ENCODE assay signal across 2 cellular contexts in the genomic region with DNA sequence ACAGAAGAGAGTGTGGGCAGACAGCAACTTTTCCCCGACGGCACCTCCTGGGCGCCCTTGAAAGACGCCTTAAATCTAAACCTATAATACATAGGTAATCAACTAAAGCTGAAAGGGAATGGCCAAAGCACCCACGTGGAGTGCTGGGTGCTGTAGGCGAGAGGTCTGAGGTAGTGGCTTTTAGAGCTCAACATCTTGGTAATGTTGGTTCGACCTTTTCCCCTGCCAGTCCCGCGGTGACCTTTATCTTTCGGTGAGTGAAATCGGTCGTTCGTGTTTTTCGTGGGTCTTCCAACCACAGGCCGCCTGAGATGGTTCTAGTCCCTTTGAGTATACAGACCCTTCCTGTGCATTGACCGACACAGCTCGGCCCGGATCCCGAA.
TF ChIP-seq lines count a peak whose summit lies in the region.

No MANE protein-coding gene starts in this region.

TF ChIP-seq in HepG2, 621 proteins besides CTCF, POLR2A, EP300 and RAD21 (continues in another document):
- TF ChIP-seq, protein P1, sequence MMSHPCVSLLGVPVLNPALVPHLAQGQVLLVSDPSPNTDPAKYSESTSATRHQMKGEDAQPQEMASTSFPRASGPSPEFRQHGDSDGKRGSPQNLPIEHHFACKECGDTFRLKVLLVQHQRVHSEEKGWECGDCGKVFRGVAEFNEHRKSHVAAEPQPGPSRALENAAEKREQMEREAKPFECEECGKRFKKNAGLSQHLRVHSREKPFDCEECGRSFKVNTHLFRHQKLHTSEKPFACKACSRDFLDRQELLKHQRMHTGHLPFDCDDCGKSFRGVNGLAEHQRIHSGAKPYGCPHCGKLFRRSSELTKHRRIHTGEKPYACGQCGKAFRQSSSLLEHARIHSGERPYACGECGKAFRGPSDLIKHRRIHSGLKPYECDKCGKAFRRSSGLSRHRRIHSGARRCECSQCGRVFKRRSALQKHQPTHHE (CRISPR knock-in tag; IDR thresholded peaks at IDR 0.05; ENCODE audit: borderline replicate concordance) = no peak
- no peak for TF ChIP-seq THYN1 (CRISPR knock-in tag; IDR thresholded peaks at IDR 0.05; ENCODE audit: borderline replicate concordance, low read depth)
- TF ChIP-seq ZNF614 (CRISPR knock-in tag; IDR thresholded peaks at IDR 0.05; ENCODE audit: borderline replicate concordance) = no peak
- TF ChIP-seq WIZ (CRISPR knock-in tag; IDR thresholded peaks at IDR 0.05) = peak; percentile 41; the same call in 1 of the 2 replicates
- TF ChIP-seq, protein P2, sequence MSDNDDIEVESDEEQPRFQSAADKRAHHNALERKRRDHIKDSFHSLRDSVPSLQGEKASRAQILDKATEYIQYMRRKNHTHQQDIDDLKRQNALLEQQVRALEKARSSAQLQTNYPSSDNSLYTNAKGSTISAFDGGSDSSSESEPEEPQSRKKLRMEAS (IDR thresholded peaks at IDR 0.05) = 0 out of 2 replicates have a peak, but pooled peaks have one; percentile 4
- TF ChIP-seq, protein P3, sequence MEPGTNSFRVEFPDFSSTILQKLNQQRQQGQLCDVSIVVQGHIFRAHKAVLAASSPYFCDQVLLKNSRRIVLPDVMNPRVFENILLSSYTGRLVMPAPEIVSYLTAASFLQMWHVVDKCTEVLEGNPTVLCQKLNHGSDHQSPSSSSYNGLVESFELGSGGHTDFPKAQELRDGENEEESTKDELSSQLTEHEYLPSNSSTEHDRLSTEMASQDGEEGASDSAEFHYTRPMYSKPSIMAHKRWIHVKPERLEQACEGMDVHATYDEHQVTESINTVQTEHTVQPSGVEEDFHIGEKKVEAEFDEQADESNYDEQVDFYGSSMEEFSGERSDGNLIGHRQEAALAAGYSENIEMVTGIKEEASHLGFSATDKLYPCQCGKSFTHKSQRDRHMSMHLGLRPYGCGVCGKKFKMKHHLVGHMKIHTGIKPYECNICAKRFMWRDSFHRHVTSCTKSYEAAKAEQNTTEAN (CRISPR knock-in tag; conservative IDR thresholded peaks at IDR 0.05) = no peak
- TF ChIP-seq, protein P4, sequence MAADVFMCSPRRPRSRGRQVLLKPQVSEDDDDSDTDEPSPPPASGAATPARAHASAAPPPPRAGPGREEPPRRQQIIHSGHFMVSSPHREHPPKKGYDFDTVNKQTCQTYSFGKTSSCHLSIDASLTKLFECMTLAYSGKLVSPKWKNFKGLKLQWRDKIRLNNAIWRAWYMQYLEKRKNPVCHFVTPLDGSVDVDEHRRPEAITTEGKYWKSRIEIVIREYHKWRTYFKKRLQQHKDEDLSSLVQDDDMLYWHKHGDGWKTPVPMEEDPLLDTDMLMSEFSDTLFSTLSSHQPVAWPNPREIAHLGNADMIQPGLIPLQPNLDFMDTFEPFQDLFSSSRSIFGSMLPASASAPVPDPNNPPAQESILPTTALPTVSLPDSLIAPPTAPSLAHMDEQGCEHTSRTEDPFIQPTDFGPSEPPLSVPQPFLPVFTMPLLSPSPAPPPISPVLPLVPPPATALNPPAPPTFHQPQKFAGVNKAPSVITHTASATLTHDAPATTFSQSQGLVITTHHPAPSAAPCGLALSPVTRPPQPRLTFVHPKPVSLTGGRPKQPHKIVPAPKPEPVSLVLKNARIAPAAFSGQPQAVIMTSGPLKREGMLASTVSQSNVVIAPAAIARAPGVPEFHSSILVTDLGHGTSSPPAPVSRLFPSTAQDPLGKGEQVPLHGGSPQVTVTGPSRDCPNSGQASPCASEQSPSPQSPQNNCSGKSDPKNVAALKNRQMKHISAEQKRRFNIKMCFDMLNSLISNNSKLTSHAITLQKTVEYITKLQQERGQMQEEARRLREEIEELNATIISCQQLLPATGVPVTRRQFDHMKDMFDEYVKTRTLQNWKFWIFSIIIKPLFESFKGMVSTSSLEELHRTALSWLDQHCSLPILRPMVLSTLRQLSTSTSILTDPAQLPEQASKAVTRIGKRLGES (CRISPR knock-in tag; IDR thresholded peaks at IDR 0.05; ENCODE audit: borderline replicate concordance) = no peak
- TF ChIP-seq, protein P5, sequence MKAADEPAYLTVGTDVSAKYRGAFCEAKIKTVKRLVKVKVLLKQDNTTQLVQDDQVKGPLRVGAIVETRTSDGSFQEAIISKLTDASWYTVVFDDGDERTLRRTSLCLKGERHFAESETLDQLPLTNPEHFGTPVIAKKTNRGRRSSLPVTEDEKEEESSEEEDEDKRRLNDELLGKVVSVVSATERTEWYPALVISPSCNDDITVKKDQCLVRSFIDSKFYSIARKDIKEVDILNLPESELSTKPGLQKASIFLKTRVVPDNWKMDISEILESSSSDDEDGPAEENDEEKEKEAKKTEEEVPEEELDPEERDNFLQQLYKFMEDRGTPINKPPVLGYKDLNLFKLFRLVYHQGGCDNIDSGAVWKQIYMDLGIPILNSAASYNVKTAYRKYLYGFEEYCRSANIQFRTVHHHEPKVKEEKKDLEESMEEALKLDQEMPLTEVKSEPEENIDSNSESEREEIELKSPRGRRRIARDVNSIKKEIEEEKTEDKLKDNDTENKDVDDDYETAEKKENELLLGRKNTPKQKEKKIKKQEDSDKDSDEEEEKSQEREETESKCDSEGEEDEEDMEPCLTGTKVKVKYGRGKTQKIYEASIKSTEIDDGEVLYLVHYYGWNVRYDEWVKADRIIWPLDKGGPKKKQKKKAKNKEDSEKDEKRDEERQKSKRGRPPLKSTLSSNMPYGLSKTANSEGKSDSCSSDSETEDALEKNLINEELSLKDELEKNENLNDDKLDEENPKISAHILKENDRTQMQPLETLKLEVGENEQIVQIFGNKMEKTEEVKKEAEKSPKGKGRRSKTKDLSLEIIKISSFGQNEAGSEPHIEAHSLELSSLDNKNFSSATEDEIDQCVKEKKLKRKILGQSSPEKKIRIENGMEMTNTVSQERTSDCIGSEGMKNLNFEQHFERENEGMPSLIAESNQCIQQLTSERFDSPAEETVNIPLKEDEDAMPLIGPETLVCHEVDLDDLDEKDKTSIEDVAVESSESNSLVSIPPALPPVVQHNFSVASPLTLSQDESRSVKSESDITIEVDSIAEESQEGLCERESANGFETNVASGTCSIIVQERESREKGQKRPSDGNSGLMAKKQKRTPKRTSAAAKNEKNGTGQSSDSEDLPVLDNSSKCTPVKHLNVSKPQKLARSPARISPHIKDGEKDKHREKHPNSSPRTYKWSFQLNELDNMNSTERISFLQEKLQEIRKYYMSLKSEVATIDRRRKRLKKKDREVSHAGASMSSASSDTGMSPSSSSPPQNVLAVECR (CRISPR knock-in tag; IDR thresholded peaks at IDR 0.05; ENCODE audit: borderline replicate concordance) = peak; percentile 50; the same call in 1 of the 2 replicates
- no peak for TF ChIP-seq PRPF4 (IDR thresholded peaks at IDR 0.05; ENCODE audit: low read depth, low read length, poor library complexity, severe bottlenecking)
- TF ChIP-seq MED1 (CRISPR knock-in tag; IDR thresholded peaks at IDR 0.05) = no peak
- no peak for TF ChIP-seq FOXK2 (IDR thresholded peaks at IDR 0.05)
- TF ChIP-seq XRCC5 (optimal IDR thresholded peaks at IDR 0.05; ENCODE audit: low read length) = peak; percentile 0

TF ChIP-seq in neural cell, 6 proteins besides CTCF, POLR2A, EP300 and RAD21:
- no peak for TF ChIP-seq POLR2AphosphoS5 (IDR thresholded peaks at IDR 0.05)
- TF ChIP-seq EZH2 (IDR thresholded peaks at IDR 0.05; ENCODE audit: borderline replicate concordance, insufficient read depth, low read length, poor library complexity, severe bottlenecking) = no peak
- no peak for TF ChIP-seq MXI1 (conservative IDR thresholded peaks at IDR 0.05; ENCODE audit: poor library complexity, severe bottlenecking)
- TF ChIP-seq, protein P6, sequence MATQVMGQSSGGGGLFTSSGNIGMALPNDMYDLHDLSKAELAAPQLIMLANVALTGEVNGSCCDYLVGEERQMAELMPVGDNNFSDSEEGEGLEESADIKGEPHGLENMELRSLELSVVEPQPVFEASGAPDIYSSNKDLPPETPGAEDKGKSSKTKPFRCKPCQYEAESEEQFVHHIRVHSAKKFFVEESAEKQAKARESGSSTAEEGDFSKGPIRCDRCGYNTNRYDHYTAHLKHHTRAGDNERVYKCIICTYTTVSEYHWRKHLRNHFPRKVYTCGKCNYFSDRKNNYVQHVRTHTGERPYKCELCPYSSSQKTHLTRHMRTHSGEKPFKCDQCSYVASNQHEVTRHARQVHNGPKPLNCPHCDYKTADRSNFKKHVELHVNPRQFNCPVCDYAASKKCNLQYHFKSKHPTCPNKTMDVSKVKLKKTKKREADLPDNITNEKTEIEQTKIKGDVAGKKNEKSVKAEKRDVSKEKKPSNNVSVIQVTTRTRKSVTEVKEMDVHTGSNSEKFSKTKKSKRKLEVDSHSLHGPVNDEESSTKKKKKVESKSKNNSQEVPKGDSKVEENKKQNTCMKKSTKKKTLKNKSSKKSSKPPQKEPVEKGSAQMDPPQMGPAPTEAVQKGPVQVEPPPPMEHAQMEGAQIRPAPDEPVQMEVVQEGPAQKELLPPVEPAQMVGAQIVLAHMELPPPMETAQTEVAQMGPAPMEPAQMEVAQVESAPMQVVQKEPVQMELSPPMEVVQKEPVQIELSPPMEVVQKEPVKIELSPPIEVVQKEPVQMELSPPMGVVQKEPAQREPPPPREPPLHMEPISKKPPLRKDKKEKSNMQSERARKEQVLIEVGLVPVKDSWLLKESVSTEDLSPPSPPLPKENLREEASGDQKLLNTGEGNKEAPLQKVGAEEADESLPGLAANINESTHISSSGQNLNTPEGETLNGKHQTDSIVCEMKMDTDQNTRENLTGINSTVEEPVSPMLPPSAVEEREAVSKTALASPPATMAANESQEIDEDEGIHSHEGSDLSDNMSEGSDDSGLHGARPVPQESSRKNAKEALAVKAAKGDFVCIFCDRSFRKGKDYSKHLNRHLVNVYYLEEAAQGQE (IDR thresholded peaks at IDR 0.05; ENCODE audit: borderline replicate concordance) = no peak
- TF ChIP-seq TAF1 (IDR thresholded peaks at IDR 0.05; ENCODE audit: low read depth) = no peak
- TF ChIP-seq SMC3 (conservative IDR thresholded peaks at IDR 0.05; ENCODE audit: poor library complexity) = no peak
